In the genomic region with DNA sequence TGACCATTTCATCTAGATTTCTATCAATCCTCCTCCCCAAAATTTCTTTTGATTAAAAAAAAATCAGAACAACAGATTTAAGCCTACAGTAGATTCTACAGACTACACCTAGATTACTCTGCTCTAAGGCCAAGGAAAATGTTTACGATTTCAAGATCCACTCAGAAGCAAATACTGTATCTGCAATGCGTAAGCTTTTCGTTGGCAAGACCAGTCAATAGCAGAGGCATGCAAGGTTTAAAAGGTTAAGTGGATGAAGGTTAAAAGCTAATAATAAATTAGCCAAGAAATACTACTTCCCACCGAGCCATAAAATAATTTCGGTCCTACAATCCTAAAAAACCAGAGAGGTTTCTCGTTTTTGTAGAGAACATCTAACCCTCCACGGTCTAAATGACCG, we compare ENCODE assay signal across 1 cellular context.
TF ChIP-seq lines count a peak whose summit lies in the region.

No MANE protein-coding gene starts in this region.

TF ChIP-seq in HCT116, 20 proteins besides CTCF, POLR2A, EP300 and RAD21 (continued from another document):
- TF ChIP-seq, protein P1, sequence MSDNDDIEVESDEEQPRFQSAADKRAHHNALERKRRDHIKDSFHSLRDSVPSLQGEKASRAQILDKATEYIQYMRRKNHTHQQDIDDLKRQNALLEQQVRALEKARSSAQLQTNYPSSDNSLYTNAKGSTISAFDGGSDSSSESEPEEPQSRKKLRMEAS (IDR thresholded peaks at IDR 0.05), result no peak
- TF ChIP-seq SIN3A (IDR thresholded peaks at IDR 0.05; ENCODE audit: low read depth), result no peak
TF ChIP-seq in HCT116: peak in this region for 0.
